15 cellular contexts compared by ENCODE assay signal in the genomic region with DNA sequence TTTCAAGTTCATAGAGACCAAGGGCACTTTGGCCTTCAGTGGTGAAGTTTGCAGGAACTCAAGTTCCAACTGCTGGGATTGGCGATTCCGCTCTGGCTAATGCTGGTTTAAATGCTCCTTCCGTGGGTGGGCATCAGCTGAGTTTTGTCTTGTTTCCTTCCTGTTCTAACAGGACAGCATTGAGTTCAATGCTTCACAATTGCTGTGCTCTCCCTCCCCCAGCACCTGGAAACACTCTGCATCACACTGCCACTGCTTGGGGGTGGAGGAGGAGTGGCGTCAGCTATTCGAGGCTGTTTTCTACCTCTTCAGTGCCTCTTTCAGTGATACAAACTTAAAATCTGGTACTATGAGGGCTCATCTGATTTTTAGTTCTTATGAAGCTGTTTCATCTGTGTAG.
DNase-seq lines count a peak whose midpoint lies in the region; ATAC-seq and TF ChIP-seq lines count a peak whose summit lies in the region.
"Had no signal": no experiment of that assay in that cellular context is flagged by ENCODE, and none has a peak within 500 bp of the region (broad histone marks: within the 10 kb centered on the region; RNA-seq: fewer than 3 reads in every experiment).

No MANE protein-coding gene starts in this region.

- H3K56ac ChIP-seq in mesendoderm (ENCODE audit: low read length) = no peak overlapping the region

- H3F3A ChIP-seq in GM23338 (replicated peaks; ENCODE audit: low read depth) (no peaks in the 10 kb centered on the region), SU-DHL-6 (ENCODE audit: insufficient read depth) (no peaks in the 10 kb centered on the region)

- WGBS in mesendoderm (ENCODE audit: extremely low coverage, insufficient coverage, low lambda C conversion rate) = no CpG with 5 or more reads among the region's 5 CpGs

- DNase-seq in GM23338 (ENCODE audit: low spot score) (peak; percentile 66), iPS DF 19.7 (ENCODE audit: low read depth, low spot score) (peak; percentile 78), mesendoderm (peak; percentile 69), cardiac septum (ENCODE audit: low spot score) (no peak), inferior parietal cortex (ENCODE audit: extremely low spot score) (no peak), KG1 (lab: John Stamatoyannopoulos, UW) (no peak)
- DNase-seq: C1 segment of cervical spinal cord; Calu3; CD4-positive, alpha-beta T cell; DMS 273 treated with DMSO at 0.1 percent for 48 hours had no signal

- H3K4me3 Mint-ChIP-seq in GM23338 = peak overlapping the region; percentile 0; the same call in 1 of the 3 replicates
- H3K4me3 Mint-ChIP-seq: B cell; CD4-positive, alpha-beta T cell had no signal

- no peaks in the 10 kb centered on the region for H3K9me3 ChIP-seq in SU-DHL-6 (ENCODE audit: insufficient read depth, low read length)

- H3K4me3 ChIP-seq in GM23338 (no peak overlapping the region), SU-DHL-6 (ENCODE audit: insufficient read depth, low read length, poor library complexity, severe bottlenecking) (no peak overlapping the region), mesendoderm (ENCODE audit: low read length) (no peak overlapping the region)

- H4K20me1 ChIP-seq in GM23338 (replicated peaks; ENCODE audit: insufficient read depth) = no peaks in the 10 kb centered on the region
- no peaks in the 10 kb centered on the region for H4K20me1 ChIP-seq in SU-DHL-6 (ENCODE audit: low read depth, low read length)

- H3K36me3 Mint-ChIP-seq in GM23338 (ENCODE audit: low read depth) = no peaks in the 10 kb centered on the region

- no peak overlapping the region for H3K4ac ChIP-seq in mesendoderm (ENCODE audit: low read depth, low read length)

- H3K4me2 ChIP-seq in GM23338 (peak overlapping the region; percentile 4; the same call in 1 of the 2 replicates), SU-DHL-6 (ENCODE audit: low read depth, low read length, poor library complexity, severe bottlenecking) (no peak overlapping the region), mesendoderm (ENCODE audit: low read length) (no peak overlapping the region)

- H3K27ac Mint-ChIP-seq in GM23338 = peak overlapping the region; percentile 51
- H3K27ac Mint-ChIP-seq: B cell; CD4-positive, alpha-beta T cell had no signal

- H3K9me3 Mint-ChIP-seq in GM23338 = no peaks in the 10 kb centered on the region

- H2AK5ac ChIP-seq in mesendoderm (ENCODE audit: low read length) = no peak overlapping the region

- H3K27me3 ChIP-seq in GM23338 (ENCODE audit: insufficient read depth) = no peaks in the 10 kb centered on the region
- H3K27me3 ChIP-seq in SU-DHL-6 (ENCODE audit: low read length) = no peaks in the 10 kb centered on the region
- no peaks in the 10 kb centered on the region for H3K27me3 ChIP-seq in mesendoderm (ENCODE audit: insufficient read depth, low read length, poor library complexity)

- H2AFZ ChIP-seq in GM23338 (peak overlapping the region; percentile 3; the same call in 1 of the 2 replicates), SU-DHL-6 (ENCODE audit: low read depth, low read length, severe bottlenecking) (peak overlapping the region; percentile 22)

- no peaks in the 10 kb centered on the region for H3K79me1 ChIP-seq in mesendoderm (ENCODE audit: low read length)

- TF ChIP-seq CTCF in GM23338 (conservative IDR thresholded peaks at IDR 0.05; ENCODE audit: low read depth in 2 of 2) (no peak), SU-DHL-6 (IDR thresholded peaks at IDR 0.05; ENCODE audit: insufficient read depth, low read length, poor library complexity, severe bottlenecking) (no peak)

- no peaks in the 10 kb centered on the region for H3K36me3 ChIP-seq in GM23338 (ENCODE audit: insufficient read depth)
- no peaks in the 10 kb centered on the region for H3K36me3 ChIP-seq in SU-DHL-6 (ENCODE audit: low read length)
- no peaks in the 10 kb centered on the region for H3K36me3 ChIP-seq in mesendoderm (ENCODE audit: control insufficient read depth, insufficient read depth, low read length)

- H3K79me2 ChIP-seq in GM23338 (replicated peaks; ENCODE audit: insufficient read depth) (no peaks in the 10 kb centered on the region), SU-DHL-6 (ENCODE audit: insufficient read depth, low read length) (no peaks in the 10 kb centered on the region), mesendoderm (ENCODE audit: control insufficient read depth, insufficient read depth, low read length) (no peaks in the 10 kb centered on the region)

- H3K23ac ChIP-seq in mesendoderm (ENCODE audit: low read length) = no peak overlapping the region

- H3K9me2 ChIP-seq in GM23338 (ENCODE audit: insufficient read depth) (peaks cover 10% of the 10 kb centered on the region; the same call in 1 of the 2 replicates), SU-DHL-6 (replicated peaks; ENCODE audit: insufficient read depth, low read length) (no peaks in the 10 kb centered on the region)

- peak overlapping the region; percentile 20 for H2BK5ac ChIP-seq in mesendoderm (ENCODE audit: low read length)

- H3K27me3 Mint-ChIP-seq in GM23338 (ENCODE audit: insufficient read depth, low read depth, poor library complexity) = peaks cover 4% of the 10 kb centered on the region
- H3K27me3 Mint-ChIP-seq: B cell; CD4-positive, alpha-beta T cell had no signal

- no peak overlapping the region for H3K18ac ChIP-seq in mesendoderm (ENCODE audit: low read length)

- ATAC-seq in GM23338 (peak; percentile 93), GM21576 (IDR thresholded peaks at IDR 0.05; ENCODE audit: unreplicated experiment) (no peak)
- ATAC-seq: HCT116, HepG2 had no signal

- H4K5ac ChIP-seq in mesendoderm (ENCODE audit: low read length) = no peak overlapping the region

- no peak overlapping the region for H2BK120ac ChIP-seq in mesendoderm (ENCODE audit: low read depth, low read length)

- no peak overlapping the region for H2BK15ac ChIP-seq in mesendoderm (replicated peaks; ENCODE audit: low read depth)

- H4K8ac ChIP-seq in mesendoderm (ENCODE audit: low read depth, low read length) = no peak overlapping the region

- H3K4me1 ChIP-seq in GM23338 (ENCODE audit: insufficient read depth) = peaks cover 5% of the 10 kb centered on the region
- H3K4me1 ChIP-seq in mesendoderm (ENCODE audit: control insufficient read depth, low read depth, low read length) = peaks cover 6% of the 10 kb centered on the region

- peak overlapping the region; percentile 82 for H3K27ac ChIP-seq in GM23338 (ENCODE audit: low read depth)
- no peak overlapping the region for H3K27ac ChIP-seq in SU-DHL-6 (ENCODE audit: low read depth, low read length)
- H3K27ac ChIP-seq in mesendoderm (ENCODE audit: low read depth, low read length) = peak overlapping the region; percentile 53

- intact Hi-C loops in cardiac septum (cut with DNase I) = no loop called here

- H3K9ac ChIP-seq in SU-DHL-6 (ENCODE audit: low read length) (no peak overlapping the region), mesendoderm (ENCODE audit: low read length) (no peak overlapping the region)

- H3K4me1 Mint-ChIP-seq in GM23338 = peaks cover 23% of the 10 kb centered on the region
- H3K4me1 Mint-ChIP-seq: B cell had no signal

TF ChIP-seq in GM23338, 12 proteins besides CTCF, POLR2A, EP300 and RAD21 (continues in another document):
- no peak for TF ChIP-seq ZNF331 (CRISPR knock-in tag; IDR thresholded peaks at IDR 0.05; ENCODE audit: low read depth)
- 0 out of 2 replicates have a peak, but pooled peaks have one; percentile 28 for TF ChIP-seq CREB1 (CRISPR knock-in tag; IDR thresholded peaks at IDR 0.05; ENCODE audit: low read depth)
- TF ChIP-seq EZH2phosphoT487 (IDR thresholded peaks at IDR 0.05; ENCODE audit: unreplicated experiment) = no peak

Comparison
In these comparisons a context has a peak if more than half of its experiments do, and no peak if none do; other contexts are left out.
1. DNase-seq: peak in GM23338 (single experiment), iPS DF 19.7 (single experiment) and mesendoderm (single experiment); none in cardiac septum (single experiment), inferior parietal cortex (single experiment) and KG1 (single experiment).